In genomic region chr1:160342953-160343869, GRCh38 we compare ENCODE assay signal across 8 cellular contexts. TPM values are rescaled to one million over a fixed set of nuclear protein-coding genes. Genes with fewer than 3 reads are reported as not detected.
DNase-seq lines count a peak whose midpoint lies in the region; ATAC-seq, FAIRE-seq and TF ChIP-seq lines count a peak whose summit lies in the region.

COPA (minus strand) TSS chr1:160343250; CDS start chr1:160343170, 80 bp downstream.
NCSTN (plus strand) TSS chr1:160343383; CDS start chr1:160343397, 14 bp downstream.

- DNase-seq in AG09319 (ENCODE audit: extremely low read depth, low read depth) (peak; percentile 92), NCI-H510A (lab: John Stamatoyannopoulos, UW) (peak; percentile 89), cerebellum (ENCODE audit: low spot score) (peak; percentile 93), kidney (peak; percentile 97)
- peak; percentile 81 for DNase-seq in activated CD4-positive, alpha-beta T cell treated with anti-CD3 and anti-CD28 coated beads for 1 hour
- peak; percentile 93 for DNase-seq in stimulated activated CD4-positive, alpha-beta T cell treated with anti-CD3 and anti-CD28 coated beads, Interleukin-15, amount 100 ng/mL, for 24 hours

- H3K9ac ChIP-seq in kidney (ENCODE audit: low read length in 2 of 2), result peak within 1 kb of the TSS; percentile 97 to 99

- peaks cover 14 to 19% of the 10 kb centered on the region in 2 donors for H3K36me3 ChIP-seq in kidney (ENCODE audit: control insufficient read depth in 1 of 2, insufficient read depth in 2 of 2, low read length in 2 of 2)

- H3K27ac ChIP-seq in kidney (ENCODE audit: low read depth in 2 of 2, low read length in 2 of 2), result peak within 1 kb of the TSS; percentile 87 to 95

- ATAC-seq in GM19035 (IDR thresholded peaks at IDR 0.05; ENCODE audit: unreplicated experiment) (peak; percentile 85), HG03378 (IDR thresholded peaks at IDR 0.05; ENCODE audit: unreplicated experiment) (peak; percentile 79)

- H3K9me3 ChIP-seq in kidney (ENCODE audit: control insufficient read depth in 1 of 2, low read length in 2 of 2), result no peaks in the 10 kb centered on the region

- no peak for FAIRE-seq in kidney (lab: Jason Lieb, UNC)

- intact Hi-C loops in kidney (cut with DNase I), result no loop called here

- peaks cover 0 to 7% of the 10 kb centered on the region in 2 donors for H3K4me1 ChIP-seq in kidney (ENCODE audit: control insufficient read depth in 1 of 2, insufficient read depth in 1 of 2, low read depth in 1 of 2, low read length in 2 of 2)

- peak within 1 kb of the TSS; percentile 96 to 98 for H3K4me3 ChIP-seq in kidney (ENCODE audit: low read length in 2 of 2)

- TF ChIP-seq CTCF in AG09319 (IDR thresholded peaks at IDR 0.05; ENCODE audit: low read depth, low read length) (no peak), kidney (IDR thresholded peaks at IDR 0.05; ENCODE audit: borderline replicate concordance, extremely low read depth, insufficient read depth) (peak; percentile 7)

RNA-seq across cellular contexts. Expression of gene COPA, which starts in this region (rescaled TPM):
- 124 TPM for total RNA-seq in cerebellum
- total RNA-seq in kidney, result 160 TPM
- 50.1 TPM for polyA plus RNA-seq in kidney (ENCODE audit: insufficient read depth, low read depth, low replicate concordance)

RNA-seq across cellular contexts. Expression of gene NCSTN, which starts in this region (rescaled TPM):
- total RNA-seq in cerebellum (34.4 TPM), kidney (109 TPM)
- polyA plus RNA-seq in kidney (ENCODE audit: insufficient read depth, low read depth, low replicate concordance), result 73.9 TPM

Comparison
In these comparisons a context has a peak if more than half of its experiments do, and no peak if none do; other contexts are left out.
1. Peak in every context shown above with its lines: DNase-seq, ATAC-seq, H3K4me3 ChIP-seq and H3K27ac ChIP-seq.